In the genomic region with DNA sequence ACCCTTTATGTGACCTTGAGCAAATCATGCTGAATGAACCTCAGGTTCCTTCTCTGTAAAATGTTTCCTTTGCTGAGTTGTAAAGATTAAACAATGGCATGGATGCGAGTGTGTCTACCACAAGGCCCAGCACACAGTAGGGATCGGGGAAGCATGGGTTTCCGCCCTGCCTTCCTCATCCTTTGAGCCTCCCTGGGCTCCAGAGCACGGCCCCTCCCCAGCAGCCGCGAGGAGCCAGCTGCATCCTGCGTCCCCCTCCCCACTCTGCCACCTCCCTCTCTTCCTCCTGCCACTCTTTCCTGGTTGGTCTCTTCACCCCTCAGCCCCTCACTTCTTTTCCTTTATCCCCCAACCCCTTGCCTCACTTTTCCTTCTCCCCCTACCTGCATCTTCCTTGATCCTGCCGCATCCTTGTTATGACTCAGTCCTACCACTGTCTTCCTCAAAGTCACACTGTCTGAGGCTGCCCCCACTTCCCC, we compare ENCODE assay signal across 19 cellular contexts. TPM values are rescaled to one million over a fixed set of nuclear protein-coding genes. Genes with fewer than 3 reads are reported as not detected.
DNase-seq lines count a peak whose midpoint lies in the region; ATAC-seq, FAIRE-seq and TF ChIP-seq lines count a peak whose summit lies in the region.
"Had no signal": no experiment of that assay in that cellular context is flagged by ENCODE, and none has a peak within 500 bp of the region (broad histone marks: within the 10 kb centered on the region; RNA-seq: fewer than 3 reads in every experiment).

No MANE protein-coding gene starts in this region.

- H2AFZ ChIP-seq in HCT116 (ENCODE audit: low read depth, low read length, poor library complexity, severe bottlenecking), result no peak overlapping the region
- no peak overlapping the region for H2AFZ ChIP-seq in astrocyte (ENCODE audit: low read depth, low read length)
- no peak overlapping the region for H2AFZ ChIP-seq in neural cell (ENCODE audit: low read depth, low read length)

- H3K9me2 ChIP-seq in HCT116 (ENCODE audit: insufficient read depth), result no peaks in the 10 kb centered on the region
- no peaks in the 10 kb centered on the region for H3K9me2 ChIP-seq in neural cell (ENCODE audit: insufficient read depth, low read length)

- no peak for ATAC-seq in HCT116

- TF ChIP-seq CTCF in HCT116 (IDR thresholded peaks at IDR 0.05 in 2 of 3, conservative IDR thresholded peaks at IDR 0.05 in 1 of 3; ENCODE audit: borderline replicate concordance in 1 of 3, insufficient read depth in 1 of 3, low read depth in 2 of 3, low read length in 2 of 3), result no peak
- TF ChIP-seq CTCF in astrocyte (IDR thresholded peaks at IDR 0.05; ENCODE audit: insufficient read depth, low read depth, low read length), result no peak
- no peak for TF ChIP-seq CTCF in neural cell (IDR thresholded peaks at IDR 0.05; ENCODE audit: poor library complexity, severe bottlenecking)

- DNase-seq in T-helper 1 cell (no peak), HCT116 (ENCODE audit: low read depth, low spot score) (no peak), astrocyte (ENCODE audit: low read depth) (no peak), AG08396 (ENCODE audit: low spot score) (no peak), NCI-H1092 treated with DMSO at 0.1 percent for 48 hours (lab: John Stamatoyannopoulos, UW) (no peak), small intestine (no peak)
- DNase-seq: GDM1; kidney glomerular epithelial cell; MV-4-11; NCI-H2171; SHP77 treated with DMSO at 0.1 percent for 48 hours; sigmoid colon; stimulated activated CD4-positive, alpha-beta T cell treated with anti-CD3 and anti-CD28 coated beads, Interleukin-4, amount 100 ng/mL, for 1 hour had no signal

- no peak overlapping the region for H3K9ac ChIP-seq in HCT116 (ENCODE audit: low read length)
- H3K9ac ChIP-seq in astrocyte (ENCODE audit: low read length), result no peak overlapping the region
- no peak overlapping the region for H3K9ac ChIP-seq in neural cell (ENCODE audit: low read length)

- no peak for TF ChIP-seq POLR2A in HCT116 (IDR thresholded peaks at IDR 0.05; ENCODE audit: borderline replicate concordance, extremely low read depth, insufficient read depth, insufficient read length)

- CTCF ChIA-PET in HCT116 (lab: Charles Lee), result interaction anchor here (1.7 to 2.0 kb wide), 2 partner anchors 15 to 24 kb away, joined by 5 to 10 read pairs; no protein-coding TSS in a partner anchor

- no peak overlapping the region for H3K4me2 ChIP-seq in HCT116 (ENCODE audit: low read length)
- no peak overlapping the region for H3K4me2 ChIP-seq in astrocyte (ENCODE audit: low read length)
- no peak overlapping the region for H3K4me2 ChIP-seq in neural cell (ENCODE audit: low read length)

- no peak for TF ChIP-seq EP300 in neural cell (conservative IDR thresholded peaks at IDR 0.05; ENCODE audit: poor library complexity, severe bottlenecking)

- TF ChIP-seq RAD21 in HCT116 (IDR thresholded peaks at IDR 0.05; ENCODE audit: low read depth), result no peak
- no peak for TF ChIP-seq RAD21 in neural cell (conservative IDR thresholded peaks at IDR 0.05)

- H3K36me3 ChIP-seq in HCT116 (ENCODE audit: control insufficient read depth in 1 of 2, insufficient read depth in 2 of 2, low read length in 2 of 2) (peaks cover 3 to 16% of the 10 kb centered on the region in 2 experiments), astrocyte (ENCODE audit: insufficient read depth, low read length) (peaks cover 12% of the 10 kb centered on the region), neural cell (ENCODE audit: insufficient read depth, low read length) (no peaks in the 10 kb centered on the region), small intestine (ENCODE audit: control insufficient read depth in 2 of 2, insufficient read depth in 2 of 2, low read length in 2 of 2) (peaks cover 0 to 7% of the 10 kb centered on the region in 2 donors)

- H3K9me3 Mint-ChIP-seq in T-helper 1 cell treated with Interleukin-12 subunit alpha and Interleukin-12 subunit beta and Interleukin-4 antibody, amounts not matched to agents 30 μg/mL and 1 μg/mL, for 36 hours, result no peaks in the 10 kb centered on the region
- H3K9me3 Mint-ChIP-seq in astrocyte (ENCODE audit: unreplicated experiment), result no peaks in the 10 kb centered on the region

- peak overlapping the region; percentile 27 for H3K4me3 Mint-ChIP-seq in T-helper 1 cell treated with Interleukin-12 subunit alpha and Interleukin-12 subunit beta and Interleukin-4 antibody, amounts not matched to agents 30 μg/mL and 1 μg/mL, for 36 hours
- peak overlapping the region; percentile 76 for H3K4me3 Mint-ChIP-seq in astrocyte (ENCODE audit: unreplicated experiment)

- H3K27me3 Mint-ChIP-seq in T-helper 1 cell treated with Interleukin-12 subunit alpha and Interleukin-12 subunit beta and Interleukin-4 antibody, amounts not matched to agents 30 μg/mL and 1 μg/mL, for 36 hours (ENCODE audit: low read depth), result no peaks in the 10 kb centered on the region
- H3K27me3 Mint-ChIP-seq in astrocyte (ENCODE audit: low read depth, unreplicated experiment), result no peaks in the 10 kb centered on the region

- H3K4me1 ChIP-seq in HCT116 (ENCODE audit: control insufficient read depth in 1 of 2, insufficient read depth in 2 of 2, low read length in 2 of 2), result peaks cover 9 to 24% of the 10 kb centered on the region in 2 experiments; a peak in 3 of 4 replicates
- peaks cover 17% of the 10 kb centered on the region for H3K4me1 ChIP-seq in astrocyte (ENCODE audit: insufficient read depth, low read length)
- H3K4me1 ChIP-seq in small intestine (ENCODE audit: control insufficient read depth in 2 of 2, insufficient read depth in 1 of 2, low read depth in 1 of 2, low read length in 1 of 2), result peaks cover 0 to 6% of the 10 kb centered on the region in 2 donors

- peaks cover 4% of the 10 kb centered on the region for H3K36me3 Mint-ChIP-seq in T-helper 1 cell treated with Interleukin-12 subunit alpha and Interleukin-12 subunit beta and Interleukin-4 antibody, amounts not matched to agents 30 μg/mL and 1 μg/mL, for 36 hours (ENCODE audit: low read depth)
- peaks cover 2% of the 10 kb centered on the region for H3K36me3 Mint-ChIP-seq in astrocyte (ENCODE audit: low read depth, unreplicated experiment)

- POLR2A ChIA-PET in HCT116 (lab: Charles Lee), result no interaction called here

- peaks cover 10% of the 10 kb centered on the region; the same call in 1 of the 2 replicates for H3K79me2 ChIP-seq in HCT116 (ENCODE audit: insufficient read depth, low read length)
- H3K79me2 ChIP-seq in astrocyte (ENCODE audit: insufficient read depth, low read length), result peaks cover 15% of the 10 kb centered on the region
- H3K79me2 ChIP-seq in neural cell (replicated peaks; ENCODE audit: insufficient read depth, low read length), result peaks cover 11% of the 10 kb centered on the region

- peak overlapping the region; percentile 31; the same call in 1 of the 2 replicates for H3K27ac ChIP-seq in HCT116 (ENCODE audit: low read depth, low read length)
- H3K27ac ChIP-seq in astrocyte (ENCODE audit: low read depth, low read length), result no peak overlapping the region
- H3K27ac ChIP-seq in neural cell (ENCODE audit: low read length), result no peak overlapping the region
- no peak overlapping the region for H3K27ac ChIP-seq in small intestine (ENCODE audit: low read depth in 1 of 2, low read length in 1 of 2)
- H3K27ac ChIP-seq: 22Rv1, epithelial cell of prostate, sigmoid colon, tibial nerve had no signal

- H3K4me3 ChIP-seq in HCT116 (replicated peaks in 1 of 2; ENCODE audit: low read depth in 1 of 2, low read length in 2 of 2), result no peak overlapping the region
- H3K4me3 ChIP-seq in astrocyte (ENCODE audit: insufficient read depth, low read depth, low read length), result no peak overlapping the region
- peak overlapping the region; percentile 87 for H3K4me3 ChIP-seq in neural cell (ENCODE audit: low read length)
- no peak overlapping the region for H3K4me3 ChIP-seq in small intestine (ENCODE audit: low read depth in 1 of 2, low read length in 2 of 2)
- H3K4me3 ChIP-seq: sigmoid colon, tibial nerve had no signal

- RAD21 ChIA-PET in HCT116 (lab: Charles Lee; ENCODE audit: low non-redundant PET in 1 of 2, low total read pairs in 2 of 2, uncharacterized antibody in 2 of 2, unreplicated experiment in 2 of 2), result no interaction called here

- H3F3A ChIP-seq in neural cell (ENCODE audit: insufficient read depth, low read length, poor library complexity, severe bottlenecking), result no peaks in the 10 kb centered on the region

- no peak overlapping the region for H3K27ac Mint-ChIP-seq in T-helper 1 cell treated with Interleukin-12 subunit alpha and Interleukin-12 subunit beta and Interleukin-4 antibody, amounts not matched to agents 30 μg/mL and 1 μg/mL, for 36 hours
- peak overlapping the region; percentile 55 for H3K27ac Mint-ChIP-seq in astrocyte (ENCODE audit: unreplicated experiment)

- H3K9me3 ChIP-seq in HCT116 (ENCODE audit: control insufficient read depth in 1 of 2, insufficient read depth in 1 of 2, low read depth in 1 of 2, low read length in 2 of 2), result no peaks in the 10 kb centered on the region
- no peaks in the 10 kb centered on the region for H3K9me3 ChIP-seq in astrocyte (ENCODE audit: insufficient read depth, low read depth, low read length)
- H3K9me3 ChIP-seq in neural cell (ENCODE audit: low read length), result no peaks in the 10 kb centered on the region
- no peaks in the 10 kb centered on the region for H3K9me3 ChIP-seq in small intestine (ENCODE audit: control insufficient read depth, low read depth)
- H3K9me3 ChIP-seq: sigmoid colon, tibial nerve had no signal

- intact Hi-C loops in HCT116 (cut with micrococcal nuclease), result no loop called here

- no peak for FAIRE-seq in astrocyte (lab: Jason Lieb, UNC)
- FAIRE-seq in small intestine (lab: Jason Lieb, UNC), result no peak

- WGBS in small intestine, 3 donors, result 75 to 81% (median 81%) methylated on average over 8 of the region's 8 CpGs

- peaks cover 18% of the 10 kb centered on the region for H3K4me1 Mint-ChIP-seq in T-helper 1 cell treated with Interleukin-12 subunit alpha and Interleukin-12 subunit beta and Interleukin-4 antibody, amounts not matched to agents 30 μg/mL and 1 μg/mL, for 36 hours (ENCODE audit: low read depth)
- H3K4me1 Mint-ChIP-seq in astrocyte (ENCODE audit: low read depth, unreplicated experiment), result peaks cover 11% of the 10 kb centered on the region

- H4K20me1 ChIP-seq in HCT116 (ENCODE audit: insufficient read depth), result no peaks in the 10 kb centered on the region
- peaks cover 41% of the 10 kb centered on the region for H4K20me1 ChIP-seq in astrocyte (ENCODE audit: insufficient read depth, low read length)
- H4K20me1 ChIP-seq in neural cell (ENCODE audit: insufficient read depth), result no peaks in the 10 kb centered on the region

- no peaks in the 10 kb centered on the region for H3K27me3 ChIP-seq in HCT116 (ENCODE audit: insufficient read depth, low read length)
- H3K27me3 ChIP-seq in astrocyte (ENCODE audit: insufficient read depth, low read length), result no peaks in the 10 kb centered on the region
- H3K27me3 ChIP-seq in neural cell (ENCODE audit: insufficient read depth, low read depth, low read length), result no peaks in the 10 kb centered on the region
- no peaks in the 10 kb centered on the region for H3K27me3 ChIP-seq in small intestine (ENCODE audit: control insufficient read depth in 2 of 2, insufficient read depth in 2 of 2, low read length in 2 of 2)
- H3K27me3 ChIP-seq: sigmoid colon, tibial nerve had no signal

- BruUV-seq in HCT116 (replicated peaks; lab: Mats Ljungman, UMichigan), result no TSS peak

RNA-seq across cellular contexts. Expression of a gene that starts 3.0 kb away (rescaled TPM):
- 45.2 TPM for total RNA-seq in HCT116 (2021; ENCODE audit: unreplicated experiment)
- 25.3 and 26.6 TPM in 2 replicates for polyA plus RNA-seq in HCT116 (2012)
- total RNA-seq in astrocyte, result 42.3 and 42.5 TPM in 2 replicates
- 99.6 and 124 TPM in 2 replicates for polyA plus RNA-seq in neural cell
- polyA minus RNA-seq in neural cell, result 122 and 157 TPM in 2 replicates
- 10 to 100 TPM in 1 of 3 donors, 1 to 10 TPM in 2; 8.7 to 26.3 (median 9.7) TPM for polyA plus RNA-seq in small intestine

RNA-seq across cellular contexts. Expression of a gene that starts 22.5 kb away (rescaled TPM):
- total RNA-seq in HCT116 (2021; ENCODE audit: unreplicated experiment), result 9.0 TPM
- polyA plus RNA-seq in HCT116 (2012), result 8.1 and 8.7 TPM in 2 replicates
- 21.1 and 22.6 TPM in 2 replicates for total RNA-seq in astrocyte
- 5.7 and 7.3 TPM in 2 replicates for polyA plus RNA-seq in neural cell
- polyA minus RNA-seq in neural cell, result 5.8 and 6.5 TPM in 2 replicates
- 10 to 100 TPM in 1 of 3 donors, 1 to 10 TPM in 2; 6.2 to 10.5 (median 6.7) TPM for polyA plus RNA-seq in small intestine

RNA-seq across cellular contexts. Expression of a gene that starts 30.0 kb away (rescaled TPM):
- total RNA-seq in HCT116 (2021; ENCODE audit: unreplicated experiment) (1.4 TPM), astrocyte (5.2 and 5.9 TPM in 2 replicates)
- polyA plus RNA-seq in HCT116 (2012), result 2.2 and 3.3 TPM in 2 replicates
- polyA plus RNA-seq in neural cell (not detected in 2 replicates), small intestine (1 to 10 TPM in 1 of 3 donors, not detected in 2; 1.1 TPM)
- not detected in 2 replicates for polyA minus RNA-seq in neural cell
- total RNA-seq: HT-29 had no signal

RNA-seq across cellular contexts. Expression of a gene that starts 31.2 kb away (rescaled TPM):
- total RNA-seq in HCT116 (2021; ENCODE audit: unreplicated experiment), result 26.9 TPM
- polyA plus RNA-seq in HCT116 (2012), result 16.1 and 18.5 TPM in 2 replicates
- 15.4 and 18.7 TPM in 2 replicates for total RNA-seq in astrocyte
- polyA plus RNA-seq in neural cell, result 1.4 and 3.3 TPM in 2 replicates
- polyA minus RNA-seq in neural cell, result 3.9 and 13.7 TPM in 2 replicates
- polyA plus RNA-seq in small intestine, result 10 to 100 TPM in 1 of 3 donors, 1 to 10 TPM in 2; 6.9 to 10.3 (median 7.8) TPM

RNA-seq across cellular contexts. Expression of a gene that starts 32.5 kb away (rescaled TPM):
- 44.9 TPM for total RNA-seq in HCT116 (2021; ENCODE audit: unreplicated experiment)
- 24.2 and 30.9 TPM in 2 replicates for polyA plus RNA-seq in HCT116 (2012)
- total RNA-seq in astrocyte, result 37.7 and 40.7 TPM in 2 replicates
- 39.2 and 44.9 TPM in 2 replicates for polyA plus RNA-seq in neural cell
- 43.1 and 44.2 TPM in 2 replicates for polyA minus RNA-seq in neural cell
- 10 to 100 TPM; 27.7 to 33.2 (median 33.2) TPM for polyA plus RNA-seq in small intestine
